ENCODE assay signal across 8 cellular contexts in genomic region chr17:3913531-3914318, GRCh38. TPM values are rescaled to one million over a fixed set of nuclear protein-coding genes. Genes with fewer than 3 reads are reported as not detected.
DNase-seq lines count a peak whose midpoint lies in the region; ATAC-seq and TF ChIP-seq lines count a peak whose summit lies in the region.

No MANE protein-coding gene starts in this region.

- H3K4me1 ChIP-seq in thyroid gland: peaks cover 0 to 13% of the 10 kb centered on the region in 2 donors

- in situ Hi-C loops in SK-MEL-5 (cut with HindIII; ENCODE audit: low pct_unique_long_range_greater_than_20kb, low sequenced_read_pairs): no loop called here

- TF ChIP-seq POLR2A in thyroid gland (IDR thresholded peaks at IDR 0.05): no peak

- no peaks in the 10 kb centered on the region for H3K9me3 ChIP-seq in thyroid gland

- H3K27me3 ChIP-seq in thyroid gland: no peaks in the 10 kb centered on the region

- H3K9me3 Mint-ChIP-seq in osteocyte (ENCODE audit: unreplicated experiment): no peaks in the 10 kb centered on the region

- H3K27ac ChIP-seq in thyroid gland: no peak overlapping the region

- intact Hi-C loops in thyroid gland (cut with DNase I): loop anchor here (5.0 kb wide), 1 partner anchor 51 kb away; no protein-coding TSS in a partner anchor

- H3K4me3 Mint-ChIP-seq in osteocyte (ENCODE audit: unreplicated experiment): no peak overlapping the region

- peak; percentile 94 for TF ChIP-seq CTCF in osteocyte (IDR thresholded peaks at IDR 0.05)
- TF ChIP-seq CTCF in thyroid gland (IDR thresholded peaks at IDR 0.05): peak; percentile 83 to 98 (median 94)

- 58 to 68% methylated on average over 8 of the region's 17 CpGs for WGBS in thyroid gland, 2 donors

- no peaks in the 10 kb centered on the region for H3K4me1 Mint-ChIP-seq in osteocyte (ENCODE audit: unreplicated experiment)

- no peaks in the 10 kb centered on the region for H3K36me3 Mint-ChIP-seq in osteocyte (ENCODE audit: unreplicated experiment)

- H3K27ac Mint-ChIP-seq in osteocyte (ENCODE audit: unreplicated experiment): no peak overlapping the region

- H3K4me3 ChIP-seq in thyroid gland (replicated peaks in 1 of 3): no peak overlapping the region

- DNase-seq in CD1c-positive myeloid dendritic cell (ENCODE audit: extremely low spot score): peak; percentile 89
- peak in 68 of 76 experiments; percentile 9 to 88 (median 65) for DNase-seq in HUDEP-2 (lab: John Stamatoyannopoulos, UW; ENCODE audit: unreplicated experiment in 76 of 76)
- peak; percentile 79 for DNase-seq in SK-MEL-5 (ENCODE audit: low read depth, low spot score)
- DNase-seq in activated gamma-delta T cell treated with anti-CD3 and anti-CD28 coated beads, Interleukin-2, amount 50 U/mL, for 16 hours (ENCODE audit: low read depth): peak; percentile 72
- DNase-seq in germinal center (ENCODE audit: low spot score): peak; percentile 87
- peak; percentile 93 for DNase-seq in osteocyte (ENCODE audit: extremely low spot score, unreplicated experiment)
- DNase-seq in thyroid gland: peak; percentile 73 to 75

- peaks cover 9% of the 10 kb centered on the region for H3K27me3 Mint-ChIP-seq in osteocyte (ENCODE audit: unreplicated experiment)

- no peaks in the 10 kb centered on the region for H3K36me3 ChIP-seq in thyroid gland

- peak; percentile 49 for ATAC-seq in GM19351 (IDR thresholded peaks at IDR 0.05; ENCODE audit: unreplicated experiment)

RNA-seq across cellular contexts. Expression of gene P2RX1, which starts 2.5 kb away (rescaled TPM):
- total RNA-seq in SK-MEL-5 (2014; rRNA removed; shearing (Covaris generic)): not detected in 2 replicates
- polyA plus RNA-seq in SK-MEL-5 (2015; cell fraction: cytosol; rRNA removed): not detected in 2 replicates
- polyA plus RNA-seq in SK-MEL-5 (2015; cell fraction: nucleus; rRNA removed): not detected in 2 replicates
- not detected in 2 replicates for total RNA-seq in osteocyte
- under 1 TPM in 3 of 4 donors, not detected in 1; 0.11 to 0.54 (median 0.21) TPM for total RNA-seq in thyroid gland

RNA-seq across cellular contexts. Expression of gene CAMKK1, which starts 20.9 kb away (rescaled TPM):
- total RNA-seq in SK-MEL-5 (2014; rRNA removed; shearing (Covaris generic)): 4.9 and 5.4 TPM in 2 replicates
- polyA plus RNA-seq in SK-MEL-5 (2015; cell fraction: cytosol; rRNA removed): 4.1 and 5.7 TPM in 2 replicates
- polyA plus RNA-seq in SK-MEL-5 (2015; cell fraction: nucleus; rRNA removed): 13.1 and 14.2 TPM in 2 replicates
- total RNA-seq in osteocyte (1.3 and 1.8 TPM in 2 replicates), thyroid gland (10 to 100 TPM in 1 of 4 donors, 1 to 10 TPM in 3; 5.9 to 10.1 (median 7.9) TPM)

RNA-seq across cellular contexts. Expression of gene ATP2A3, which starts 50.5 kb away (rescaled TPM):
- 0.75 and 1.1 TPM in 2 replicates for total RNA-seq in SK-MEL-5 (2014; rRNA removed; shearing (Covaris generic))
- 6.5 and 10.1 TPM in 2 replicates for polyA plus RNA-seq in SK-MEL-5 (2015; cell fraction: cytosol; rRNA removed)
- polyA plus RNA-seq in SK-MEL-5 (2015; cell fraction: nucleus; rRNA removed): 8.3 and 15.2 TPM in 2 replicates
- total RNA-seq in osteocyte: not detected in 2 replicates
- total RNA-seq in thyroid gland: 10 to 100 TPM in 2 of 4 donors, 1 to 10 TPM in 2; 6.9 to 18.6 (median 9.1) TPM
